In the genomic region with DNA sequence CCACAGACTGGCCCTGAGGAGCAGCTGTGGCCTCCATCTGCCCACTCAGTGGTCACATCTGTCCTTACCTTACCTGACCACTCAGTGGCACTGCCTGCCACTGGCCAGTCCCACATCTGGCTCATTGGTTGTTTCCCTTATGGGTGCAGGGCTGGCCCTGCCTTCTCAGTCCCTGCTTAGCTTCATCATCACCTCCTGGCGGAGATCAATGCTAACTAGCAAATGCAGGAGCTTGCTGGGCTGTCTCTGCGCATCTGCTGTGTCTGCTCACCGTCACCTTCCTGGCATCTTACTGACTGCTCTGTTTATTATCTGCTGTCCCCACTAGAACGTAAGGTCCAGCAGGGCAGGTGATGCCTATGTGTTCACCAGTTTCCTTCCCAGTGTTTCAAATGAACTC, we compare ENCODE assay signal across 2 cellular contexts.
TF ChIP-seq lines count a peak whose summit lies in the region.

No MANE protein-coding gene starts in this region.

TF ChIP-seq in IMR-90, 13 proteins besides CTCF, POLR2A, EP300 and RAD21:
- TF ChIP-seq CEBPB (IDR thresholded peaks at IDR 0.05; ENCODE audit: low read depth, low read length) (no peak), FOS (IDR thresholded peaks at IDR 0.05; ENCODE audit: low read depth, low read length) (no peak), MAFK (IDR thresholded peaks at IDR 0.05; ENCODE audit: low read depth, low read length) (no peak), SMC3 (IDR thresholded peaks at IDR 0.05; ENCODE audit: low read depth, low read length) (no peak), MXI1 (IDR thresholded peaks at IDR 0.05; ENCODE audit: borderline replicate concordance, low read depth, low read length) (no peak), MAZ (IDR thresholded peaks at IDR 0.05; ENCODE audit: borderline replicate concordance, low read depth, low read length) (no peak), BHLHE40 (IDR thresholded peaks at IDR 0.05; ENCODE audit: low read depth, low read length) (no peak), RCOR1 (IDR thresholded peaks at IDR 0.05; ENCODE audit: insufficient replicate concordance, low read length) (no peak), RFX5 (IDR thresholded peaks at IDR 0.05; ENCODE audit: low read depth, low read length) (no peak), CHD1 (IDR thresholded peaks at IDR 0.05; ENCODE audit: low read depth, low read length) (no peak), NFE2L2 (IDR thresholded peaks at IDR 0.05; ENCODE audit: low read depth, low read length) (no peak)
- TF ChIP-seq, protein P1, sequence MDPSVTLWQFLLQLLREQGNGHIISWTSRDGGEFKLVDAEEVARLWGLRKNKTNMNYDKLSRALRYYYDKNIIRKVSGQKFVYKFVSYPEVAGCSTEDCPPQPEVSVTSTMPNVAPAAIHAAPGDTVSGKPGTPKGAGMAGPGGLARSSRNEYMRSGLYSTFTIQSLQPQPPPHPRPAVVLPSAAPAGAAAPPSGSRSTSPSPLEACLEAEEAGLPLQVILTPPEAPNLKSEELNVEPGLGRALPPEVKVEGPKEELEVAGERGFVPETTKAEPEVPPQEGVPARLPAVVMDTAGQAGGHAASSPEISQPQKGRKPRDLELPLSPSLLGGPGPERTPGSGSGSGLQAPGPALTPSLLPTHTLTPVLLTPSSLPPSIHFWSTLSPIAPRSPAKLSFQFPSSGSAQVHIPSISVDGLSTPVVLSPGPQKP (IDR thresholded peaks at IDR 0.05; ENCODE audit: borderline replicate concordance, low read depth, low read length) = no peak
- TF ChIP-seq, protein P2, sequence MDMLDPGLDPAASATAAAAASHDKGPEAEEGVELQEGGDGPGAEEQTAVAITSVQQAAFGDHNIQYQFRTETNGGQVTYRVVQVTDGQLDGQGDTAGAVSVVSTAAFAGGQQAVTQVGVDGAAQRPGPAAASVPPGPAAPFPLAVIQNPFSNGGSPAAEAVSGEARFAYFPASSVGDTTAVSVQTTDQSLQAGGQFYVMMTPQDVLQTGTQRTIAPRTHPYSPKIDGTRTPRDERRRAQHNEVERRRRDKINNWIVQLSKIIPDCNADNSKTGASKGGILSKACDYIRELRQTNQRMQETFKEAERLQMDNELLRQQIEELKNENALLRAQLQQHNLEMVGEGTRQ (IDR thresholded peaks at IDR 0.05; ENCODE audit: low read depth, low read length) = no peak

TF ChIP-seq in H1, 55 proteins besides CTCF, POLR2A, EP300 and RAD21:
- TF ChIP-seq TAF7 (optimal IDR thresholded peaks at IDR 0.05; ENCODE audit: borderline replicate concordance, low read depth, low read length) (no peak), NANOG (IDR thresholded peaks at IDR 0.05; ENCODE audit: insufficient read depth, low read depth, low read length, poor library complexity, severe bottlenecking) (no peak), SIX5 (IDR thresholded peaks at IDR 0.05; ENCODE audit: low read depth, low read length) (no peak), PHF8 (conservative IDR thresholded peaks at IDR 0.05; ENCODE audit: low read depth, low read length) (no peak), BCL11A (IDR thresholded peaks at IDR 0.05; ENCODE audit: low read depth in 2 of 2, low read length in 2 of 2) (no peak), RBBP5 (IDR thresholded peaks at IDR 0.05; ENCODE audit: borderline replicate concordance, low read depth, low read length) (no peak), TAF1 (IDR thresholded peaks at IDR 0.05; ENCODE audit: low read depth, low read length) (no peak), JUN (IDR thresholded peaks at IDR 0.05; ENCODE audit: low read depth, low read length) (no peak), HDAC2 (IDR thresholded peaks at IDR 0.05; ENCODE audit: borderline replicate concordance in 1 of 2, low read depth in 2 of 2, low read length in 2 of 2) (no peak), KDM5A (IDR thresholded peaks at IDR 0.05; ENCODE audit: low read length) (no peak), CREB1 (IDR thresholded peaks at IDR 0.05) (no peak), CHD2 (IDR thresholded peaks at IDR 0.05; ENCODE audit: low read length) (no peak), CHD1 (IDR thresholded peaks at IDR 0.05; ENCODE audit: low read depth, low read length) (no peak), SUZ12 (IDR thresholded peaks at IDR 0.05; ENCODE audit: low read length) (no peak), SP4 (IDR thresholded peaks at IDR 0.05; ENCODE audit: low read length) (no peak), JUND (IDR thresholded peaks at IDR 0.05; ENCODE audit: low read length) (no peak), TEAD4 (IDR thresholded peaks at IDR 0.05; ENCODE audit: low read depth, low read length) (no peak)
- TF ChIP-seq, protein P3, sequence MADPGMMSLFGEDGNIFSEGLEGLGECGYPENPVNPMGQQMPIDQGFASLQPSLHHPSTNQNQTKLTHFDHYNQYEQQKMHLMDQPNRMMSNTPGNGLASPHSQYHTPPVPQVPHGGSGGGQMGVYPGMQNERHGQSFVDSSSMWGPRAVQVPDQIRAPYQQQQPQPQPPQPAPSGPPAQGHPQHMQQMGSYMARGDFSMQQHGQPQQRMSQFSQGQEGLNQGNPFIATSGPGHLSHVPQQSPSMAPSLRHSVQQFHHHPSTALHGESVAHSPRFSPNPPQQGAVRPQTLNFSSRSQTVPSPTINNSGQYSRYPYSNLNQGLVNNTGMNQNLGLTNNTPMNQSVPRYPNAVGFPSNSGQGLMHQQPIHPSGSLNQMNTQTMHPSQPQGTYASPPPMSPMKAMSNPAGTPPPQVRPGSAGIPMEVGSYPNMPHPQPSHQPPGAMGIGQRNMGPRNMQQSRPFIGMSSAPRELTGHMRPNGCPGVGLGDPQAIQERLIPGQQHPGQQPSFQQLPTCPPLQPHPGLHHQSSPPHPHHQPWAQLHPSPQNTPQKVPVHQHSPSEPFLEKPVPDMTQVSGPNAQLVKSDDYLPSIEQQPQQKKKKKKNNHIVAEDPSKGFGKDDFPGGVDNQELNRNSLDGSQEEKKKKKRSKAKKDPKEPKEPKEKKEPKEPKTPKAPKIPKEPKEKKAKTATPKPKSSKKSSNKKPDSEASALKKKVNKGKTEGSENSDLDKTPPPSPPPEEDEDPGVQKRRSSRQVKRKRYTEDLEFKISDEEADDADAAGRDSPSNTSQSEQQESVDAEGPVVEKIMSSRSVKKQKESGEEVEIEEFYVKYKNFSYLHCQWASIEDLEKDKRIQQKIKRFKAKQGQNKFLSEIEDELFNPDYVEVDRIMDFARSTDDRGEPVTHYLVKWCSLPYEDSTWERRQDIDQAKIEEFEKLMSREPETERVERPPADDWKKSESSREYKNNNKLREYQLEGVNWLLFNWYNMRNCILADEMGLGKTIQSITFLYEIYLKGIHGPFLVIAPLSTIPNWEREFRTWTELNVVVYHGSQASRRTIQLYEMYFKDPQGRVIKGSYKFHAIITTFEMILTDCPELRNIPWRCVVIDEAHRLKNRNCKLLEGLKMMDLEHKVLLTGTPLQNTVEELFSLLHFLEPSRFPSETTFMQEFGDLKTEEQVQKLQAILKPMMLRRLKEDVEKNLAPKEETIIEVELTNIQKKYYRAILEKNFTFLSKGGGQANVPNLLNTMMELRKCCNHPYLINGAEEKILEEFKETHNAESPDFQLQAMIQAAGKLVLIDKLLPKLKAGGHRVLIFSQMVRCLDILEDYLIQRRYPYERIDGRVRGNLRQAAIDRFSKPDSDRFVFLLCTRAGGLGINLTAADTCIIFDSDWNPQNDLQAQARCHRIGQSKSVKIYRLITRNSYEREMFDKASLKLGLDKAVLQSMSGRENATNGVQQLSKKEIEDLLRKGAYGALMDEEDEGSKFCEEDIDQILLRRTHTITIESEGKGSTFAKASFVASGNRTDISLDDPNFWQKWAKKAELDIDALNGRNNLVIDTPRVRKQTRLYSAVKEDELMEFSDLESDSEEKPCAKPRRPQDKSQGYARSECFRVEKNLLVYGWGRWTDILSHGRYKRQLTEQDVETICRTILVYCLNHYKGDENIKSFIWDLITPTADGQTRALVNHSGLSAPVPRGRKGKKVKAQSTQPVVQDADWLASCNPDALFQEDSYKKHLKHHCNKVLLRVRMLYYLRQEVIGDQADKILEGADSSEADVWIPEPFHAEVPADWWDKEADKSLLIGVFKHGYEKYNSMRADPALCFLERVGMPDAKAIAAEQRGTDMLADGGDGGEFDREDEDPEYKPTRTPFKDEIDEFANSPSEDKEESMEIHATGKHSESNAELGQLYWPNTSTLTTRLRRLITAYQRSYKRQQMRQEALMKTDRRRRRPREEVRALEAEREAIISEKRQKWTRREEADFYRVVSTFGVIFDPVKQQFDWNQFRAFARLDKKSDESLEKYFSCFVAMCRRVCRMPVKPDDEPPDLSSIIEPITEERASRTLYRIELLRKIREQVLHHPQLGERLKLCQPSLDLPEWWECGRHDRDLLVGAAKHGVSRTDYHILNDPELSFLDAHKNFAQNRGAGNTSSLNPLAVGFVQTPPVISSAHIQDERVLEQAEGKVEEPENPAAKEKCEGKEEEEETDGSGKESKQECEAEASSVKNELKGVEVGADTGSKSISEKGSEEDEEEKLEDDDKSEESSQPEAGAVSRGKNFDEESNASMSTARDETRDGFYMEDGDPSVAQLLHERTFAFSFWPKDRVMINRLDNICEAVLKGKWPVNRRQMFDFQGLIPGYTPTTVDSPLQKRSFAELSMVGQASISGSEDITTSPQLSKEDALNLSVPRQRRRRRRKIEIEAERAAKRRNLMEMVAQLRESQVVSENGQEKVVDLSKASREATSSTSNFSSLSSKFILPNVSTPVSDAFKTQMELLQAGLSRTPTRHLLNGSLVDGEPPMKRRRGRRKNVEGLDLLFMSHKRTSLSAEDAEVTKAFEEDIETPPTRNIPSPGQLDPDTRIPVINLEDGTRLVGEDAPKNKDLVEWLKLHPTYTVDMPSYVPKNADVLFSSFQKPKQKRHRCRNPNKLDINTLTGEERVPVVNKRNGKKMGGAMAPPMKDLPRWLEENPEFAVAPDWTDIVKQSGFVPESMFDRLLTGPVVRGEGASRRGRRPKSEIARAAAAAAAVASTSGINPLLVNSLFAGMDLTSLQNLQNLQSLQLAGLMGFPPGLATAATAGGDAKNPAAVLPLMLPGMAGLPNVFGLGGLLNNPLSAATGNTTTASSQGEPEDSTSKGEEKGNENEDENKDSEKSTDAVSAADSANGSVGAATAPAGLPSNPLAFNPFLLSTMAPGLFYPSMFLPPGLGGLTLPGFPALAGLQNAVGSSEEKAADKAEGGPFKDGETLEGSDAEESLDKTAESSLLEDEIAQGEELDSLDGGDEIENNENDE (IDR thresholded peaks at IDR 0.05; ENCODE audit: insufficient replicate concordance, low read length) = no peak
- TF ChIP-seq, protein P4, sequence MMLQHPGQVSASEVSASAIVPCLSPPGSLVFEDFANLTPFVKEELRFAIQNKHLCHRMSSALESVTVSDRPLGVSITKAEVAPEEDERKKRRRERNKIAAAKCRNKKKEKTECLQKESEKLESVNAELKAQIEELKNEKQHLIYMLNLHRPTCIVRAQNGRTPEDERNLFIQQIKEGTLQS (IDR thresholded peaks at IDR 0.05; ENCODE audit: insufficient read depth, low read depth, low read length) = no peak
